In the genomic region with DNA sequence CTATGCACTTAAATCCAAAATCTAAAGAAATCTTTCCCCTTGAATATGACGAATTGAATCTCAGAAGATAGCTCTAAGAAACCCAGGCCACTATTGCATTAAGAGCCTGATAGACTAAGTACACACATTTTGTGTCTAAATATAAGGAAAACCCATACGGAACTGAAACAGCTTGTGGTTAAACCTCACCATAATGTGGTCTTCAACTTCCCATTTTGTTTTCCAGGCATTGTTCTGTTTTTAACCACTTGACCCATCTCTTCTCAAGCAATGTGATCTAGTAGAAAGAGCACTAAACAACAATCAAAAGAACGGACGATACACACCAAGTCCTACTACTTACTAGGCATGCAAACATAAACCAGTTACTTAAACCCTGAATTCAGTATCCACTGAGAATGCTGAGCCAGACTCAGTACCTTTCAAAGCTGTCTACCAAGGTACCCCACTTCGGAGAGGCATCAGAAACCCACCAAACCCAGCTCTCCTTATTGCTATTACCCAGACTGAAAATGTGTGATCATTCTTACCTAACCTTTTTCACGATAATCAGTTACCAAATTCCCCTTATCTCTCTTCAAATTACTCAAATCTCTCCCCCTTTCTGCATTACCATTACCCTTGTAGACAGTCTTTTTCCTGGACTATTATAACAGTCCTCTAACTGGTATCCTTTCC, we compare ENCODE assay signal across 8 cellular contexts. TPM values are rescaled to one million over a fixed set of nuclear protein-coding genes. Genes with fewer than 3 reads are reported as not detected.
DNase-seq lines count a peak whose midpoint lies in the region; ATAC-seq and TF ChIP-seq lines count a peak whose summit lies in the region.

No MANE protein-coding gene starts in this region.

- peak overlapping the region; percentile 39 for H3K4me3 Mint-ChIP-seq in activated naive CD8-positive, alpha-beta T cell

- H3K27me3 ChIP-seq in BLaER1: peaks cover 33% of the 10 kb centered on the region

- H3K9ac ChIP-seq in BLaER1: no peak overlapping the region

- H3K27me3 Mint-ChIP-seq in activated naive CD8-positive, alpha-beta T cell: no peaks in the 10 kb centered on the region

- H3K9me3 ChIP-seq in BLaER1: no peaks in the 10 kb centered on the region

- no peak overlapping the region for H3K27ac ChIP-seq in BLaER1

- no peak overlapping the region; the same call in 1 of the 2 replicates for H3K4me3 ChIP-seq in BLaER1

- H3K27ac Mint-ChIP-seq in activated naive CD8-positive, alpha-beta T cell: peak overlapping the region; percentile 81

- DNase-seq in T-helper 9 cell: no peak
- DNase-seq in NCI-H748 treated with DMSO at 0.1 percent for 48 hours (lab: John Stamatoyannopoulos, UW): no peak
- DNase-seq in mucosa of gallbladder (ENCODE audit: low spot score): no peak
- DNase-seq in erythroblast (lab: John Stamatoyannopoulos, UW): no peak

- no peak for TF ChIP-seq POLR2A in erythroblast (IDR thresholded peaks at IDR 0.05; ENCODE audit: low read length)

- ATAC-seq in GM19351 (IDR thresholded peaks at IDR 0.05; ENCODE audit: unreplicated experiment) (peak; percentile 83), HG03196 (IDR thresholded peaks at IDR 0.05; ENCODE audit: unreplicated experiment) (peak; percentile 49)

- H3K4me1 ChIP-seq in BLaER1: peaks cover 23% of the 10 kb centered on the region

- peaks cover 26% of the 10 kb centered on the region for H4K20me1 ChIP-seq in BLaER1

- H3K36me3 ChIP-seq in BLaER1: no peaks in the 10 kb centered on the region

- H3K36me3 Mint-ChIP-seq in activated naive CD8-positive, alpha-beta T cell: peaks cover 23% of the 10 kb centered on the region

- peak overlapping the region; percentile 80 for H3K4me2 ChIP-seq in BLaER1

- peaks cover 50% of the 10 kb centered on the region for H3K4me1 Mint-ChIP-seq in activated naive CD8-positive, alpha-beta T cell (ENCODE audit: low read depth)

- H3K9me3 Mint-ChIP-seq in activated naive CD8-positive, alpha-beta T cell (ENCODE audit: low read depth): no peaks in the 10 kb centered on the region

RNA-seq across cellular contexts. Expression of a gene that starts 12.8 kb away (rescaled TPM):
- total RNA-seq in mucosa of gallbladder: 35.2 TPM
